1 cellular context compared by ENCODE assay signal in the genomic region with DNA sequence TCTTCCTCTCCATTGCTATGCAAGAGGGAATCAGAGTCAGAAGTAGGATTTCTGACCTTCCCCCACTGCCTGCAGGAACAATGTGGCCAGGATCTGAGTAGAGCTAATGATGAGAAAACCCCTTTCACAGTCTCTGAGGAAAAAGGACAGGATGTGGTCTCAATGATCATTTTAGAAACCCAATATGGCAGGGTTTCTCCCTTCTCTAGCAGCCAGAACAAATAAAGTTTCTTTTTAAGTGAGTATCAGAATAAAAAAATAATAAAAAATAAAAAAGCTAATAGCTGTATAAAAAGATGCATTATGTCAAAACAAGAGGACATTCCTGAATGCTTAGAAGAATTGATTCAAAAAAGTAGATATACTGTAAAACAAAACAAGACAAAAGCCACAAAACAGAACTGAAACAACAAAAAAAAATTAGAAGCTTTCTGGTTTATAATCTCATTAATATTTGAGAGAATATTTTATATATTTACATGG.
TF ChIP-seq lines count a peak whose summit lies in the region.

No MANE protein-coding gene starts in this region.

TF ChIP-seq in GM12878, 131 proteins besides CTCF, POLR2A, EP300 and RAD21 (continued from another document and continues in another):
- TF ChIP-seq, protein P1, sequence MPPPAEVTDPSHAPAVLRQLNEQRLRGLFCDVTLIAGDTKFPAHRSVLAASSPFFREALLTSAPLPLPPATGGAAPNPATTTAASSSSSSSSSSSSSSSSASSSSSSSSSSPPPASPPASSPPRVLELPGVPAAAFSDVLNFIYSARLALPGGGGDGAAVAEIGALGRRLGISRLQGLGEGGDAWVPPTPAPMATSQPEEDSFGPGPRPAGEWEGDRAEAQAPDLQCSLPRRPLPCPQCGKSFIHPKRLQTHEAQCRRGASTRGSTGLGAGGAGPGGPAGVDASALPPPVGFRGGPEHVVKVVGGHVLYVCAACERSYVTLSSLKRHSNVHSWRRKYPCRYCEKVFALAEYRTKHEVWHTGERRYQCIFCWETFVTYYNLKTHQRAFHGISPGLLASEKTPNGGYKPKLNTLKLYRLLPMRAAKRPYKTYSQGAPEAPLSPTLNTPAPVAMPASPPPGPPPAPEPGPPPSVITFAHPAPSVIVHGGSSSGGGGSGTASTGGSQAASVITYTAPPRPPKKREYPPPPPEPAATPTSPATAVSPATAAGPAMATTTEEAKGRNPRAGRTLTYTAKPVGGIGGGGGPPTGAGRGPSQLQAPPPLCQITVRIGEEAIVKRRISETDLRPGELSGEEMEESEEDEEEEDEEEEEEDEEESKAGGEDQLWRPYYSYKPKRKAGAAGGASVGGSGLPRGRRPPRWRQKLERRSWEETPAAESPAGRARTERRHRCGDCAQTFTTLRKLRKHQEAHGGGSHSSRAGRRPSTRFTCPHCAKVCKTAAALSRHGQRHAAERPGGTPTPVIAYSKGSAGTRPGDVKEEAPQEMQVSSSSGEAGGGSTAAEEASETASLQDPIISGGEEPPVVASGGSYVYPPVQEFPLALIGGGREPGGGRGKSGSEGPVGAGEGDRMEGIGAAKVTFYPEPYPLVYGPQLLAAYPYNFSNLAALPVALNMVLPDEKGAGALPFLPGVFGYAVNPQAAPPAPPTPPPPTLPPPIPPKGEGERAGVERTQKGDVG (CRISPR knock-in tag; IDR thresholded peaks at IDR 0.05) = no peak
- no peak for TF ChIP-seq PAX8 (IDR thresholded peaks at IDR 0.05)
- TF ChIP-seq JUNB (IDR thresholded peaks at IDR 0.05) = peak; percentile 31; the same call in 1 of the 2 replicates
- TF ChIP-seq, protein P2, sequence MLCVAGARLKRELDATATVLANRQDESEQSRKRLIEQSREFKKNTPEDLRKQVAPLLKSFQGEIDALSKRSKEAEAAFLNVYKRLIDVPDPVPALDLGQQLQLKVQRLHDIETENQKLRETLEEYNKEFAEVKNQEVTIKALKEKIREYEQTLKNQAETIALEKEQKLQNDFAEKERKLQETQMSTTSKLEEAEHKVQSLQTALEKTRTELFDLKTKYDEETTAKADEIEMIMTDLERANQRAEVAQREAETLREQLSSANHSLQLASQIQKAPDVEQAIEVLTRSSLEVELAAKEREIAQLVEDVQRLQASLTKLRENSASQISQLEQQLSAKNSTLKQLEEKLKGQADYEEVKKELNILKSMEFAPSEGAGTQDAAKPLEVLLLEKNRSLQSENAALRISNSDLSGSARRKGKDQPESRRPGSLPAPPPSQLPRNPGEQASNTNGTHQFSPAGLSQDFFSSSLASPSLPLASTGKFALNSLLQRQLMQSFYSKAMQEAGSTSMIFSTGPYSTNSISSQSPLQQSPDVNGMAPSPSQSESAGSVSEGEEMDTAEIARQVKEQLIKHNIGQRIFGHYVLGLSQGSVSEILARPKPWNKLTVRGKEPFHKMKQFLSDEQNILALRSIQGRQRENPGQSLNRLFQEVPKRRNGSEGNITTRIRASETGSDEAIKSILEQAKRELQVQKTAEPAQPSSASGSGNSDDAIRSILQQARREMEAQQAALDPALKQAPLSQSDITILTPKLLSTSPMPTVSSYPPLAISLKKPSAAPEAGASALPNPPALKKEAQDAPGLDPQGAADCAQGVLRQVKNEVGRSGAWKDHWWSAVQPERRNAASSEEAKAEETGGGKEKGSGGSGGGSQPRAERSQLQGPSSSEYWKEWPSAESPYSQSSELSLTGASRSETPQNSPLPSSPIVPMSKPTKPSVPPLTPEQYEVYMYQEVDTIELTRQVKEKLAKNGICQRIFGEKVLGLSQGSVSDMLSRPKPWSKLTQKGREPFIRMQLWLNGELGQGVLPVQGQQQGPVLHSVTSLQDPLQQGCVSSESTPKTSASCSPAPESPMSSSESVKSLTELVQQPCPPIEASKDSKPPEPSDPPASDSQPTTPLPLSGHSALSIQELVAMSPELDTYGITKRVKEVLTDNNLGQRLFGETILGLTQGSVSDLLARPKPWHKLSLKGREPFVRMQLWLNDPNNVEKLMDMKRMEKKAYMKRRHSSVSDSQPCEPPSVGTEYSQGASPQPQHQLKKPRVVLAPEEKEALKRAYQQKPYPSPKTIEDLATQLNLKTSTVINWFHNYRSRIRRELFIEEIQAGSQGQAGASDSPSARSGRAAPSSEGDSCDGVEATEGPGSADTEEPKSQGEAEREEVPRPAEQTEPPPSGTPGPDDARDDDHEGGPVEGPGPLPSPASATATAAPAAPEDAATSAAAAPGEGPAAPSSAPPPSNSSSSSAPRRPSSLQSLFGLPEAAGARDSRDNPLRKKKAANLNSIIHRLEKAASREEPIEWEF (IDR thresholded peaks at IDR 0.05; ENCODE audit: insufficient replicate concordance, low read depth, low read length) = peak; percentile 40
- no peak for TF ChIP-seq SIX5 (IDR thresholded peaks at IDR 0.05; ENCODE audit: low read depth, low read length, severe bottlenecking)
- TF ChIP-seq SMAD1 (IDR thresholded peaks at IDR 0.05; ENCODE audit: low read depth, partially characterized antibody) = no peak
- peak; percentile 93 for TF ChIP-seq MTA2 (IDR thresholded peaks at IDR 0.05; ENCODE audit: low read depth)
- TF ChIP-seq BHLHE40 (IDR thresholded peaks at IDR 0.05; ENCODE audit: borderline replicate concordance in 1 of 2, low read depth in 2 of 2, low read length in 1 of 2) = no peak; a peak in 1 of 4 replicates
- no peak for TF ChIP-seq SP1 (IDR thresholded peaks at IDR 0.05; ENCODE audit: low read depth, low read length)
- no peak for TF ChIP-seq TCF12 (IDR thresholded peaks at IDR 0.05; ENCODE audit: low read depth, low read length)
- TF ChIP-seq RUNX3 (IDR thresholded peaks at IDR 0.05; ENCODE audit: low read length) = peak; percentile 95
- no peak for TF ChIP-seq YY1 (IDR thresholded peaks at IDR 0.05; ENCODE audit: low read depth, low read length)
- no peak for TF ChIP-seq SREBF1 (IDR thresholded peaks at IDR 0.05; ENCODE audit: low read length)
- no peak for TF ChIP-seq NRF1 (conservative IDR thresholded peaks at IDR 0.05; ENCODE audit: low read depth, low read length)
- peak; percentile 80 for TF ChIP-seq DPF2 (IDR thresholded peaks at IDR 0.05)
- peak; percentile 61; the same call in 1 of the 2 replicates for TF ChIP-seq MEF2A (IDR thresholded peaks at IDR 0.05; ENCODE audit: insufficient read depth, low read depth, low read length)
- no peak for TF ChIP-seq STAT3 (IDR thresholded peaks at IDR 0.05; ENCODE audit: low read depth, low read length)
- TF ChIP-seq, protein P3, sequence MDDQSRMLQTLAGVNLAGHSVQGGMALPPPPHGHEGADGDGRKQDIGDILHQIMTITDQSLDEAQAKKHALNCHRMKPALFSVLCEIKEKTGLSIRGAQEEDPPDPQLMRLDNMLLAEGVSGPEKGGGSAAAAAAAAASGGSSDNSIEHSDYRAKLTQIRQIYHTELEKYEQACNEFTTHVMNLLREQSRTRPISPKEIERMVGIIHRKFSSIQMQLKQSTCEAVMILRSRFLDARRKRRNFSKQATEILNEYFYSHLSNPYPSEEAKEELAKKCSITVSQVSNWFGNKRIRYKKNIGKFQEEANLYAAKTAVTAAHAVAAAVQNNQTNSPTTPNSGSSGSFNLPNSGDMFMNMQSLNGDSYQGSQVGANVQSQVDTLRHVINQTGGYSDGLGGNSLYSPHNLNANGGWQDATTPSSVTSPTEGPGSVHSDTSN (IDR thresholded peaks at IDR 0.05; ENCODE audit: insufficient replicate concordance, low read depth, low read length) = no peak
- no peak for TF ChIP-seq ATF3 (IDR thresholded peaks at IDR 0.05; ENCODE audit: borderline replicate concordance, extremely low read depth, low read depth, low read length)
- no peak for TF ChIP-seq TCF7 (IDR thresholded peaks at IDR 0.05; ENCODE audit: borderline replicate concordance)
- TF ChIP-seq JUND (IDR thresholded peaks at IDR 0.05; ENCODE audit: low read depth, low read length) = no peak
- TF ChIP-seq WRNIP1 (IDR thresholded peaks at IDR 0.05; ENCODE audit: borderline replicate concordance, low read depth, low read length) = no peak
- no peak for TF ChIP-seq SRF (IDR thresholded peaks at IDR 0.05; ENCODE audit: low read depth in 2 of 2, low read length in 2 of 2)
- no peak for TF ChIP-seq RAD51 (IDR thresholded peaks at IDR 0.05)
- no peak for TF ChIP-seq SIN3A (IDR thresholded peaks at IDR 0.05; ENCODE audit: low read depth, low read length)
- TF ChIP-seq GATAD2B (conservative IDR thresholded peaks at IDR 0.05; ENCODE audit: low read depth) = 0 out of 2 replicates have a peak, but pooled peaks have one; percentile 38
- TF ChIP-seq KDM1A (IDR thresholded peaks at IDR 0.05; ENCODE audit: borderline replicate concordance) = no peak
- TF ChIP-seq NR2C1 (IDR thresholded peaks at IDR 0.05) = no peak
- no peak for TF ChIP-seq ZNF24 (IDR thresholded peaks at IDR 0.05)
- TF ChIP-seq, protein P4, sequence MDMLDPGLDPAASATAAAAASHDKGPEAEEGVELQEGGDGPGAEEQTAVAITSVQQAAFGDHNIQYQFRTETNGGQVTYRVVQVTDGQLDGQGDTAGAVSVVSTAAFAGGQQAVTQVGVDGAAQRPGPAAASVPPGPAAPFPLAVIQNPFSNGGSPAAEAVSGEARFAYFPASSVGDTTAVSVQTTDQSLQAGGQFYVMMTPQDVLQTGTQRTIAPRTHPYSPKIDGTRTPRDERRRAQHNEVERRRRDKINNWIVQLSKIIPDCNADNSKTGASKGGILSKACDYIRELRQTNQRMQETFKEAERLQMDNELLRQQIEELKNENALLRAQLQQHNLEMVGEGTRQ (IDR thresholded peaks at IDR 0.05; ENCODE audit: borderline replicate concordance, low read depth, low read length) = no peak
- TF ChIP-seq MYB (IDR thresholded peaks at IDR 0.05; ENCODE audit: borderline replicate concordance, low read depth, low read length) = no peak
- TF ChIP-seq NBN (IDR thresholded peaks at IDR 0.05) = 0 out of 2 replicates have a peak, but pooled peaks have one; percentile 49
- no peak for TF ChIP-seq SREBF2 (IDR thresholded peaks at IDR 0.05; ENCODE audit: low read length)
- TF ChIP-seq HDGF (IDR thresholded peaks at IDR 0.05) = no peak
- TF ChIP-seq IKZF2 (IDR thresholded peaks at IDR 0.05) = peak; percentile 85 to 89
- TF ChIP-seq TBL1XR1 (IDR thresholded peaks at IDR 0.05; ENCODE audit: low read depth, low read length) = no peak
- TF ChIP-seq ATF2 (IDR thresholded peaks at IDR 0.05; ENCODE audit: low read length) = peak; percentile 66; the same call in 1 of the 2 replicates
- TF ChIP-seq NR2C2 (IDR thresholded peaks at IDR 0.05; ENCODE audit: borderline replicate concordance, control insufficient read depth, insufficient read length, low read depth) = no peak
- TF ChIP-seq CBX5 (IDR thresholded peaks at IDR 0.05; ENCODE audit: low read depth) = peak; percentile 28; the same call in 1 of the 2 replicates
- TF ChIP-seq, protein P5, sequence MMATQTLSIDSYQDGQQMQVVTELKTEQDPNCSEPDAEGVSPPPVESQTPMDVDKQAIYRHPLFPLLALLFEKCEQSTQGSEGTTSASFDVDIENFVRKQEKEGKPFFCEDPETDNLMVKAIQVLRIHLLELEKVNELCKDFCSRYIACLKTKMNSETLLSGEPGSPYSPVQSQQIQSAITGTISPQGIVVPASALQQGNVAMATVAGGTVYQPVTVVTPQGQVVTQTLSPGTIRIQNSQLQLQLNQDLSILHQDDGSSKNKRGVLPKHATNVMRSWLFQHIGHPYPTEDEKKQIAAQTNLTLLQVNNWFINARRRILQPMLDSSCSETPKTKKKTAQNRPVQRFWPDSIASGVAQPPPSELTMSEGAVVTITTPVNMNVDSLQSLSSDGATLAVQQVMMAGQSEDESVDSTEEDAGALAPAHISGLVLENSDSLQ (IDR thresholded peaks at IDR 0.05) = no peak
- peak; percentile 85 for TF ChIP-seq ZNF384 (IDR thresholded peaks at IDR 0.05; ENCODE audit: borderline replicate concordance, low read depth, low read length)
- TF ChIP-seq ZNF687 (IDR thresholded peaks at IDR 0.05) = no peak
- no peak for TF ChIP-seq CHD2 (IDR thresholded peaks at IDR 0.05; ENCODE audit: borderline replicate concordance, low read depth, low read length)
- TF ChIP-seq ATF7 (IDR thresholded peaks at IDR 0.05; ENCODE audit: low read depth) = peak; percentile 52
- 0 out of 2 replicates have a peak, but pooled peaks have one; percentile 44 for TF ChIP-seq PAX5 (IDR thresholded peaks at IDR 0.05; ENCODE audit: borderline replicate concordance, low read depth, low read length)
